In genomic region chr1:153640873-153641272, GRCh38 we compare ENCODE assay signal across 1 cellular context.
A peak's percentile ranks its signal among the peaks of the same experiment; 100 is the strongest.
TF ChIP-seq lines count a peak whose summit lies in the region.

No MANE protein-coding gene starts in this region.

TF ChIP-seq in K562, 482 proteins besides CTCF, POLR2A, EP300 and RAD21:
- 0 out of 2 replicates have a peak, but pooled peaks have one; percentile 34 for TF ChIP-seq POLR2AphosphoS5 (IDR thresholded peaks at IDR 0.05; ENCODE audit: control insufficient read depth, insufficient read depth, low read depth, low read length)
- TF ChIP-seq STAG1 (CRISPR knock-in tag; IDR thresholded peaks at IDR 0.05; ENCODE audit: borderline replicate concordance) = no peak
